In genomic region chr3:193941486-193941885, GRCh38 we compare ENCODE assay signal across 2 cellular contexts.
TF ChIP-seq lines count a peak whose summit lies in the region.

No MANE protein-coding gene starts in this region.

TF ChIP-seq in K562, 482 proteins besides CTCF, POLR2A, EP300 and RAD21:
- no peak for TF ChIP-seq TRIM28 (IDR thresholded peaks at IDR 0.05)
- no peak for TF ChIP-seq ZFX (CRISPR knock-in tag; IDR thresholded peaks at IDR 0.05)
- TF ChIP-seq ZNF408 (CRISPR knock-in tag; IDR thresholded peaks at IDR 0.05; ENCODE audit: low read depth): no peak
- TF ChIP-seq PCBP2 (IDR thresholded peaks at IDR 0.05; ENCODE audit: low read depth, low read length, poor library complexity, severe bottlenecking): no peak
- TF ChIP-seq SRSF3 (IDR thresholded peaks at IDR 0.05; ENCODE audit: insufficient read depth, low read length): no peak
- TF ChIP-seq RBBP5 (IDR thresholded peaks at IDR 0.05; ENCODE audit: borderline replicate concordance, insufficient read depth, low read length, poor library complexity, severe bottlenecking): no peak
- TF ChIP-seq ZNF57 (CRISPR knock-in tag; IDR thresholded peaks at IDR 0.05): no peak
- no peak for TF ChIP-seq SNAPC5 (CRISPR knock-in tag; IDR thresholded peaks at IDR 0.05)
- TF ChIP-seq ZNF561 (CRISPR knock-in tag; conservative IDR thresholded peaks at IDR 0.05): no peak
- TF ChIP-seq GATA2 (CRISPR knock-in tag; IDR thresholded peaks at IDR 0.05): no peak
- no peak for TF ChIP-seq SMARCA4 (IDR thresholded peaks at IDR 0.05)
- TF ChIP-seq RB1 (IDR thresholded peaks at IDR 0.05; ENCODE audit: low read depth): no peak
- TF ChIP-seq CHCHD3 (CRISPR knock-in tag; IDR thresholded peaks at IDR 0.05): no peak
- no peak for TF ChIP-seq USF2 (CRISPR knock-in tag; IDR thresholded peaks at IDR 0.05)
- TF ChIP-seq DDX20 (tag; IDR thresholded peaks at IDR 0.05; ENCODE audit: low read depth): no peak
- TF ChIP-seq HLTF (IDR thresholded peaks at IDR 0.05): no peak
- TF ChIP-seq ZBTB49 (CRISPR knock-in tag; IDR thresholded peaks at IDR 0.05; ENCODE audit: borderline replicate concordance): no peak

TF ChIP-seq in H1, 55 proteins besides CTCF, POLR2A, EP300 and RAD21:
- no peak for TF ChIP-seq GABPA (IDR thresholded peaks at IDR 0.05; ENCODE audit: borderline replicate concordance, insufficient read depth, low read length)
- TF ChIP-seq SAP30 (IDR thresholded peaks at IDR 0.05; ENCODE audit: insufficient read depth, insufficient replicate concordance, low read length): no peak
- no peak for TF ChIP-seq HDAC2 (IDR thresholded peaks at IDR 0.05; ENCODE audit: borderline replicate concordance in 1 of 2, low read depth in 2 of 2, low read length in 2 of 2)
